ENCODE assay signal across 2 cellular contexts in the genomic region with DNA sequence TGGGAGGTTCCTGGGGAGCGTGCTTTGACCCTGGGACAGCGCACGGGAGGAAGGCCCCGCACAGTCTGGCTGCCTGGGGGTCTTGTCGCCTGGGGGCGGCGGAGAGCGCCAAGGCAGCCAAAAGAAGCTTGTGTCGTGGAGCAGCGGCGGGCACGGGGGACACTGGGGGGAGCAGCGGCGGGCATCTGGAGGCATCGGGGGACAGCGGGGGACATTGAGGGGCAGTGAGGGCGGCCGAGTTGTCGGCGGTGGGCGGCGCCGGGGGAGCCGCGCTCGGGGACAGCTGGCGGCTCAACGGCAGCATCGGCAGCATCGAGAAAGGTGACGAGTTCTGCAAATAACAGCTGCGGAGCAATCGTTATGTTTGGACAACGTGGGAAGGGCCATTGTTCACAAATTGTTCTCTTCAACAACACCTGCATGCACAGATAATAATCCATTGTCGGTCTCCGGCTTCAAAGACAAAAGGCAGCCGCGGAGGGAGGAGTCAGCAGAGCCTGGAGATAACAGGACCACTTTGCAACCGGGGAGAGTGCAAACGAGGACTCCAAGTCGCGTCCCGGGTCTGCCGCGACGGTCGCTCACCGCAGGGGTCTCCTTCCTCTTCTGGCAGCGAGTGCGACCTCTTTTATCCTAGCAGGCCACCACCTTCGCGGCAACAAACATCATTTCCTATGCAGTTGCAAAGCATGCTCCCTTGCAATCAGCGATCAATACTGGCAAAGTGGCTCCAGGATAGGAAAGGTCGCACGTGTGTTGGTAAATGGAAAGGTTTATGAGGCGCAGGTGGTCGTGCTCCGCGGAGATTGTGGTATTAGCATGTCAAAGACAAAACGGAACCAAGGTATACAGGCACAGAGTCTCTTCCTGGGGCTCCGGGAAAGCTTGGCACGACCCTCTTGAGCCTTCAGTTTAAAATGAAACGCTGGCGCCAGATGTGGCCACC.
A peak's percentile ranks its signal among the peaks of the same experiment; 100 is the strongest.
TF ChIP-seq lines count a peak whose summit lies in the region.

No MANE protein-coding gene starts in this region.

TF ChIP-seq in IMR-90, 13 proteins besides CTCF, POLR2A, EP300 and RAD21:
- TF ChIP-seq BHLHE40 (IDR thresholded peaks at IDR 0.05; ENCODE audit: low read depth, low read length) (no peak), MAZ (IDR thresholded peaks at IDR 0.05; ENCODE audit: borderline replicate concordance, low read depth, low read length) (no peak), RCOR1 (IDR thresholded peaks at IDR 0.05; ENCODE audit: insufficient replicate concordance, low read length) (no peak), SMC3 (IDR thresholded peaks at IDR 0.05; ENCODE audit: low read depth, low read length) (no peak), CEBPB (IDR thresholded peaks at IDR 0.05; ENCODE audit: low read depth, low read length) (no peak)

TF ChIP-seq in WTC11, 78 proteins besides CTCF, POLR2A, EP300 and RAD21:
- TF ChIP-seq, protein P1, sequence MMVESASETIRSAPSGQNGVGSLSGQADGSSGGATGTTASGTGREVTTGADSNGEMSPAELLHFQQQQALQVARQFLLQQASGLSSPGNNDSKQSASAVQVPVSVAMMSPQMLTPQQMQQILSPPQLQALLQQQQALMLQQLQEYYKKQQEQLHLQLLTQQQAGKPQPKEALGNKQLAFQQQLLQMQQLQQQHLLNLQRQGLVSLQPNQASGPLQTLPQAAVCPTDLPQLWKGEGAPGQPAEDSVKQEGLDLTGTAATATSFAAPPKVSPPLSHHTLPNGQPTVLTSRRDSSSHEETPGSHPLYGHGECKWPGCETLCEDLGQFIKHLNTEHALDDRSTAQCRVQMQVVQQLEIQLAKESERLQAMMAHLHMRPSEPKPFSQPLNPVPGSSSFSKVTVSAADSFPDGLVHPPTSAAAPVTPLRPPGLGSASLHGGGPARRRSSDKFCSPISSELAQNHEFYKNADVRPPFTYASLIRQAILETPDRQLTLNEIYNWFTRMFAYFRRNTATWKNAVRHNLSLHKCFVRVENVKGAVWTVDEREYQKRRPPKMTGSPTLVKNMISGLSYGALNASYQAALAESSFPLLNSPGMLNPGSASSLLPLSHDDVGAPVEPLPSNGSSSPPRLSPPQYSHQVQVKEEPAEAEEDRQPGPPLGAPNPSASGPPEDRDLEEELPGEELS (CRISPR knock-in tag; IDR thresholded peaks at IDR 0.05), result peak; percentile 79
- TF ChIP-seq SP1 (CRISPR knock-in tag; conservative IDR thresholded peaks at IDR 0.05) (peak; percentile 7; the same call in 1 of the 2 replicates), GRHL2 (CRISPR knock-in tag; IDR thresholded peaks at IDR 0.05; ENCODE audit: insufficient replicate concordance, severe bottlenecking) (no peak), TEAD1 (CRISPR knock-in tag; IDR thresholded peaks at IDR 0.05) (peak; percentile 74), MYBL2 (CRISPR knock-in tag; IDR thresholded peaks at IDR 0.05) (0 out of 2 replicates have a peak, but pooled peaks have one; percentile 12), ZBTB21 (CRISPR knock-in tag; IDR thresholded peaks at IDR 0.05; ENCODE audit: borderline replicate concordance) (0 out of 2 replicates have a peak, but pooled peaks have one; percentile 63), ZNF423 (CRISPR knock-in tag; IDR thresholded peaks at IDR 0.05) (peak; percentile 41; the same call in 1 of the 2 replicates), ETV6 (CRISPR knock-in tag; IDR thresholded peaks at IDR 0.05) (peak; percentile 88), FOXK1 (CRISPR knock-in tag; IDR thresholded peaks at IDR 0.05) (peak; percentile 74), ZNF121 (CRISPR knock-in tag; IDR thresholded peaks at IDR 0.05) (no peak), TP53 (CRISPR knock-in tag; IDR thresholded peaks at IDR 0.05) (peak; percentile 74; the same call in 1 of the 2 replicates)
- TF ChIP-seq, protein P2, sequence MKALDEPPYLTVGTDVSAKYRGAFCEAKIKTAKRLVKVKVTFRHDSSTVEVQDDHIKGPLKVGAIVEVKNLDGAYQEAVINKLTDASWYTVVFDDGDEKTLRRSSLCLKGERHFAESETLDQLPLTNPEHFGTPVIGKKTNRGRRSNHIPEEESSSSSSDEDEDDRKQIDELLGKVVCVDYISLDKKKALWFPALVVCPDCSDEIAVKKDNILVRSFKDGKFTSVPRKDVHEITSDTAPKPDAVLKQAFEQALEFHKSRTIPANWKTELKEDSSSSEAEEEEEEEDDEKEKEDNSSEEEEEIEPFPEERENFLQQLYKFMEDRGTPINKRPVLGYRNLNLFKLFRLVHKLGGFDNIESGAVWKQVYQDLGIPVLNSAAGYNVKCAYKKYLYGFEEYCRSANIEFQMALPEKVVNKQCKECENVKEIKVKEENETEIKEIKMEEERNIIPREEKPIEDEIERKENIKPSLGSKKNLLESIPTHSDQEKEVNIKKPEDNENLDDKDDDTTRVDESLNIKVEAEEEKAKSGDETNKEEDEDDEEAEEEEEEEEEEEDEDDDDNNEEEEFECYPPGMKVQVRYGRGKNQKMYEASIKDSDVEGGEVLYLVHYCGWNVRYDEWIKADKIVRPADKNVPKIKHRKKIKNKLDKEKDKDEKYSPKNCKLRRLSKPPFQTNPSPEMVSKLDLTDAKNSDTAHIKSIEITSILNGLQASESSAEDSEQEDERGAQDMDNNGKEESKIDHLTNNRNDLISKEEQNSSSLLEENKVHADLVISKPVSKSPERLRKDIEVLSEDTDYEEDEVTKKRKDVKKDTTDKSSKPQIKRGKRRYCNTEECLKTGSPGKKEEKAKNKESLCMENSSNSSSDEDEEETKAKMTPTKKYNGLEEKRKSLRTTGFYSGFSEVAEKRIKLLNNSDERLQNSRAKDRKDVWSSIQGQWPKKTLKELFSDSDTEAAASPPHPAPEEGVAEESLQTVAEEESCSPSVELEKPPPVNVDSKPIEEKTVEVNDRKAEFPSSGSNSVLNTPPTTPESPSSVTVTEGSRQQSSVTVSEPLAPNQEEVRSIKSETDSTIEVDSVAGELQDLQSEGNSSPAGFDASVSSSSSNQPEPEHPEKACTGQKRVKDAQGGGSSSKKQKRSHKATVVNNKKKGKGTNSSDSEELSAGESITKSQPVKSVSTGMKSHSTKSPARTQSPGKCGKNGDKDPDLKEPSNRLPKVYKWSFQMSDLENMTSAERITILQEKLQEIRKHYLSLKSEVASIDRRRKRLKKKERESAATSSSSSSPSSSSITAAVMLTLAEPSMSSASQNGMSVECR (CRISPR knock-in tag; IDR thresholded peaks at IDR 0.05; ENCODE audit: borderline replicate concordance), result 0 out of 2 replicates have a peak, but pooled peaks have one; percentile 43
- TF ChIP-seq, protein P3, sequence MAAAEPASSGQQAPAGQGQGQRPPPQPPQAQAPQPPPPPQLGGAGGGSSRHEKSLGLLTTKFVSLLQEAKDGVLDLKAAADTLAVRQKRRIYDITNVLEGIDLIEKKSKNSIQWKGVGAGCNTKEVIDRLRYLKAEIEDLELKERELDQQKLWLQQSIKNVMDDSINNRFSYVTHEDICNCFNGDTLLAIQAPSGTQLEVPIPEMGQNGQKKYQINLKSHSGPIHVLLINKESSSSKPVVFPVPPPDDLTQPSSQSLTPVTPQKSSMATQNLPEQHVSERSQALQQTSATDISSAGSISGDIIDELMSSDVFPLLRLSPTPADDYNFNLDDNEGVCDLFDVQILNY (CRISPR knock-in tag; IDR thresholded peaks at IDR 0.05), result peak; percentile 48; the same call in 1 of the 2 replicates
- TF ChIP-seq, protein P4, sequence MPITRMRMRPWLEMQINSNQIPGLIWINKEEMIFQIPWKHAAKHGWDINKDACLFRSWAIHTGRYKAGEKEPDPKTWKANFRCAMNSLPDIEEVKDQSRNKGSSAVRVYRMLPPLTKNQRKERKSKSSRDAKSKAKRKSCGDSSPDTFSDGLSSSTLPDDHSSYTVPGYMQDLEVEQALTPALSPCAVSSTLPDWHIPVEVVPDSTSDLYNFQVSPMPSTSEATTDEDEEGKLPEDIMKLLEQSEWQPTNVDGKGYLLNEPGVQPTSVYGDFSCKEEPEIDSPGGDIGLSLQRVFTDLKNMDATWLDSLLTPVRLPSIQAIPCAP (CRISPR knock-in tag; IDR thresholded peaks at IDR 0.05), result 0 out of 2 replicates have a peak, but pooled peaks have one; percentile 48
- TF ChIP-seq, protein P5, sequence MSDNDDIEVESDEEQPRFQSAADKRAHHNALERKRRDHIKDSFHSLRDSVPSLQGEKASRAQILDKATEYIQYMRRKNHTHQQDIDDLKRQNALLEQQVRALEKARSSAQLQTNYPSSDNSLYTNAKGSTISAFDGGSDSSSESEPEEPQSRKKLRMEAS (CRISPR knock-in tag; IDR thresholded peaks at IDR 0.05), result peak; percentile 92
- TF ChIP-seq, protein P6, sequence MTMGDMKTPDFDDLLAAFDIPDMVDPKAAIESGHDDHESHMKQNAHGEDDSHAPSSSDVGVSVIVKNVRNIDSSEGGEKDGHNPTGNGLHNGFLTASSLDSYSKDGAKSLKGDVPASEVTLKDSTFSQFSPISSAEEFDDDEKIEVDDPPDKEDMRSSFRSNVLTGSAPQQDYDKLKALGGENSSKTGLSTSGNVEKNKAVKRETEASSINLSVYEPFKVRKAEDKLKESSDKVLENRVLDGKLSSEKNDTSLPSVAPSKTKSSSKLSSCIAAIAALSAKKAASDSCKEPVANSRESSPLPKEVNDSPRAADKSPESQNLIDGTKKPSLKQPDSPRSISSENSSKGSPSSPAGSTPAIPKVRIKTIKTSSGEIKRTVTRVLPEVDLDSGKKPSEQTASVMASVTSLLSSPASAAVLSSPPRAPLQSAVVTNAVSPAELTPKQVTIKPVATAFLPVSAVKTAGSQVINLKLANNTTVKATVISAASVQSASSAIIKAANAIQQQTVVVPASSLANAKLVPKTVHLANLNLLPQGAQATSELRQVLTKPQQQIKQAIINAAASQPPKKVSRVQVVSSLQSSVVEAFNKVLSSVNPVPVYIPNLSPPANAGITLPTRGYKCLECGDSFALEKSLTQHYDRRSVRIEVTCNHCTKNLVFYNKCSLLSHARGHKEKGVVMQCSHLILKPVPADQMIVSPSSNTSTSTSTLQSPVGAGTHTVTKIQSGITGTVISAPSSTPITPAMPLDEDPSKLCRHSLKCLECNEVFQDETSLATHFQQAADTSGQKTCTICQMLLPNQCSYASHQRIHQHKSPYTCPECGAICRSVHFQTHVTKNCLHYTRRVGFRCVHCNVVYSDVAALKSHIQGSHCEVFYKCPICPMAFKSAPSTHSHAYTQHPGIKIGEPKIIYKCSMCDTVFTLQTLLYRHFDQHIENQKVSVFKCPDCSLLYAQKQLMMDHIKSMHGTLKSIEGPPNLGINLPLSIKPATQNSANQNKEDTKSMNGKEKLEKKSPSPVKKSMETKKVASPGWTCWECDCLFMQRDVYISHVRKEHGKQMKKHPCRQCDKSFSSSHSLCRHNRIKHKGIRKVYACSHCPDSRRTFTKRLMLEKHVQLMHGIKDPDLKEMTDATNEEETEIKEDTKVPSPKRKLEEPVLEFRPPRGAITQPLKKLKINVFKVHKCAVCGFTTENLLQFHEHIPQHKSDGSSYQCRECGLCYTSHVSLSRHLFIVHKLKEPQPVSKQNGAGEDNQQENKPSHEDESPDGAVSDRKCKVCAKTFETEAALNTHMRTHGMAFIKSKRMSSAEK (CRISPR knock-in tag; IDR thresholded peaks at IDR 0.05; ENCODE audit: borderline replicate concordance), result no peak
